ENCODE assay signal across 13 cellular contexts in genomic region chr12:56749364-56749763, GRCh38. TPM values are rescaled to one million over a fixed set of nuclear protein-coding genes. Genes with fewer than 3 reads are reported as not detected.
A peak's percentile ranks its signal among the peaks of the same experiment; 100 is the strongest.
DNase-seq lines count a peak whose midpoint lies in the region; ATAC-seq and TF ChIP-seq lines count a peak whose summit lies in the region.
"Had no signal": no experiment of that assay in that cellular context is flagged by ENCODE, and none has a peak within 500 bp of the region (broad histone marks: within the 10 kb centered on the region; RNA-seq: fewer than 3 reads in every experiment).

No MANE protein-coding gene starts in this region.

- intact Hi-C loops in ascending aorta (cut with DNase I), result no loop called here

- H3F3A ChIP-seq in DOHH2 (ENCODE audit: control insufficient read depth, insufficient read depth), result peaks cover 31% of the 10 kb centered on the region

- no peaks in the 10 kb centered on the region for H3K27me3 ChIP-seq in DOHH2 (ENCODE audit: control insufficient read depth, low read length)
- H3K27me3 ChIP-seq in osteoblast (ENCODE audit: insufficient read depth, low read length), result no peaks in the 10 kb centered on the region
- no peaks in the 10 kb centered on the region for H3K27me3 ChIP-seq in ascending aorta

- peaks cover 43% of the 10 kb centered on the region for H3K36me3 Mint-ChIP-seq in activated naive CD8-positive, alpha-beta T cell treated with anti-CD3 and anti-CD28 coated beads for 36 hours

- peak overlapping the region; percentile 97 for H3K4me2 ChIP-seq in DOHH2 (ENCODE audit: low read length)
- no peak overlapping the region for H3K4me2 ChIP-seq in osteoblast (ENCODE audit: insufficient read depth, low read length)

- peaks cover 31% of the 10 kb centered on the region for H3K4me1 Mint-ChIP-seq in activated naive CD8-positive, alpha-beta T cell treated with anti-CD3 and anti-CD28 coated beads for 36 hours

- no peaks in the 10 kb centered on the region for H3K9me2 ChIP-seq in DOHH2 (replicated peaks; ENCODE audit: control insufficient read depth, low read length)

- no peak for ATAC-seq in HG03378 (IDR thresholded peaks at IDR 0.05; ENCODE audit: unreplicated experiment)
- ATAC-seq: right cardiac atrium had no signal

- H4K20me1 ChIP-seq in DOHH2 (ENCODE audit: control insufficient read depth, insufficient read depth, low read depth, low read length) (no peaks in the 10 kb centered on the region), osteoblast (ENCODE audit: insufficient read depth, low read length) (no peaks in the 10 kb centered on the region)

- H3K79me2 ChIP-seq in DOHH2 (ENCODE audit: control insufficient read depth, low read length) (peaks cover 49% of the 10 kb centered on the region), osteoblast (ENCODE audit: insufficient read depth, low read length) (no peaks in the 10 kb centered on the region)

- TF ChIP-seq CTCF in DOHH2 (IDR thresholded peaks at IDR 0.05; ENCODE audit: low read depth, low read length, poor library complexity, severe bottlenecking) (no peak), osteoblast (IDR thresholded peaks at IDR 0.05; ENCODE audit: extremely low read depth, low read depth, low read length) (no peak), ascending aorta (IDR thresholded peaks at IDR 0.05) (no peak)

- peak overlapping the region; percentile 17 for H3K27ac Mint-ChIP-seq in activated naive CD8-positive, alpha-beta T cell treated with anti-CD3 and anti-CD28 coated beads for 36 hours

- H3K27ac ChIP-seq in DOHH2 (ENCODE audit: low read depth, low read length), result peak overlapping the region; percentile 88
- H3K27ac ChIP-seq in osteoblast (ENCODE audit: low read depth, low read length), result no peak overlapping the region
- H3K27ac ChIP-seq in ascending aorta, result no peak overlapping the region
- H3K27ac ChIP-seq: WERI-Rb-1 had no signal

- H3K36me3 ChIP-seq in DOHH2 (ENCODE audit: control insufficient read depth, low read length), result peaks cover 62% of the 10 kb centered on the region
- peaks cover 5% of the 10 kb centered on the region for H3K36me3 ChIP-seq in osteoblast (ENCODE audit: insufficient read depth, low read length)
- peaks cover 6 to 12% of the 10 kb centered on the region in 2 donors for H3K36me3 ChIP-seq in ascending aorta

- H3K4me1 ChIP-seq in DOHH2 (ENCODE audit: control insufficient read depth, low read length) (peaks cover 39% of the 10 kb centered on the region), osteoblast (ENCODE audit: insufficient read depth, low read length) (peaks cover 6% of the 10 kb centered on the region), ascending aorta (no peaks in the 10 kb centered on the region)

- H3K27me3 Mint-ChIP-seq in activated naive CD8-positive, alpha-beta T cell treated with anti-CD3 and anti-CD28 coated beads for 36 hours, result no peaks in the 10 kb centered on the region

- H3K4me3 ChIP-seq in DOHH2 (ENCODE audit: low read length) (peak overlapping the region; percentile 50), osteoblast (ENCODE audit: insufficient read depth, low read length) (no peak overlapping the region), ascending aorta (no peak overlapping the region)

- H3K4me3 Mint-ChIP-seq in activated naive CD8-positive, alpha-beta T cell treated with anti-CD3 and anti-CD28 coated beads for 36 hours, result peak overlapping the region; percentile 58

- no peak overlapping the region for H2AFZ ChIP-seq in osteoblast (ENCODE audit: low read length)

- DNase-seq in AML-193 (lab: John Stamatoyannopoulos, UW) (peak; percentile 44 to 52), NOMO-1 treated with dmso at 0.1 percent for 144 hours (lab: John Stamatoyannopoulos, UW; ENCODE audit: unreplicated experiment) (peak; percentile 14), osteoblast (ENCODE audit: insufficient read length, low spot score, missing footprints) (no peak), ascending aorta (ENCODE audit: low spot score in 2 of 2) (no peak), HUDEP-2 (lab: John Stamatoyannopoulos, UW; ENCODE audit: unreplicated experiment in 76 of 76) (no peak)
- no peak for DNase-seq in activated naive CD8-positive, alpha-beta T cell treated with anti-CD3 and anti-CD28 coated beads for 36 hours
- DNase-seq: C1 segment of cervical spinal cord, cortex of kidney, NCI-H1417, right cardiac atrium, WERI-Rb-1 had no signal

- H3K9me3 Mint-ChIP-seq in activated naive CD8-positive, alpha-beta T cell treated with anti-CD3 and anti-CD28 coated beads for 36 hours, result no peaks in the 10 kb centered on the region

- H3K9me3 ChIP-seq in DOHH2 (ENCODE audit: control insufficient read depth, insufficient read depth, low read length) (no peaks in the 10 kb centered on the region), osteoblast (ENCODE audit: low read depth, low read length) (no peaks in the 10 kb centered on the region), ascending aorta (no peaks in the 10 kb centered on the region)

RNA-seq across cellular contexts. Expression of gene PRIM1, which starts 2.8 kb away (rescaled TPM):
- total RNA-seq in activated naive CD8-positive, alpha-beta T cell treated with anti-CD3 and anti-CD28 coated beads for 36 hours, result 100 to 1,000 TPM in 1 of 2 experiments, 10 to 100 TPM in 1; 95.4 to 100 TPM
- total RNA-seq in osteoblast (5.0 and 5.8 TPM in 2 replicates), ascending aorta (20.9 TPM)

RNA-seq across cellular contexts. Expression of gene HSD17B6, which starts 13.8 kb away (rescaled TPM):
- total RNA-seq in activated naive CD8-positive, alpha-beta T cell treated with anti-CD3 and anti-CD28 coated beads for 36 hours, result 1 to 10 TPM; 1.7 to 1.9 TPM
- 0.88 and 4.7 TPM in 2 replicates for total RNA-seq in osteoblast
- not detected for total RNA-seq in ascending aorta

RNA-seq across cellular contexts. Expression of gene NACA, which starts 24.3 kb away (rescaled TPM):
- total RNA-seq in activated naive CD8-positive, alpha-beta T cell treated with anti-CD3 and anti-CD28 coated beads for 36 hours, result 1,000 to 10,000 TPM; 1,112 to 1,149 TPM
- 808 and 845 TPM in 2 replicates for total RNA-seq in osteoblast
- total RNA-seq in ascending aorta, result 490 TPM

Comparison
In these comparisons a context has a peak if more than half of its experiments do, and no peak if none do; other contexts are left out.
1. DNase-seq: peak in AML-193 (2 of 2) and NOMO-1 treated with dmso at 0.1 percent for 144 hours (single experiment); none in activated naive CD8-positive, alpha-beta T cell treated with anti-CD3 and anti-CD28 coated beads for 36 hours (single experiment), osteoblast (single experiment), ascending aorta (0 of 2) and HUDEP-2 (0 of 76).